Comparison of ENCODE assay signal across 14 cellular contexts in genomic region chr11:101390539-101390938, GRCh38.
DNase-seq lines count a peak whose midpoint lies in the region; FAIRE-seq and TF ChIP-seq lines count a peak whose summit lies in the region.
"Had no signal": no experiment of that assay in that cellular context is flagged by ENCODE, and none has a peak within 500 bp of the region (broad histone marks: within the 10 kb centered on the region; RNA-seq: fewer than 3 reads in every experiment).

No MANE protein-coding gene starts in this region.

- H3K36me3 ChIP-seq in BJ (ENCODE audit: control insufficient read depth, insufficient read depth, low read length) (no peaks in the 10 kb centered on the region), bronchial epithelial cell (ENCODE audit: control insufficient read depth, insufficient read depth, low read length) (no peaks in the 10 kb centered on the region), Peyer's patch (no peaks in the 10 kb centered on the region)

- no peak for DNase-seq in BJ (ENCODE audit: low read depth)
- DNase-seq in Kasumi-1 (lab: John Stamatoyannopoulos, UW), result peak; percentile 21 to 42
- peak; percentile 28 for DNase-seq in bronchial epithelial cell (ENCODE audit: low read depth)
- peak; percentile 13 for DNase-seq in myocyte (ENCODE audit: low read depth)
- no peak for DNase-seq in Peyer's patch
- DNase-seq in NCI-H2081 treated with DMSO at 0.1 percent for 48 hours (lab: John Stamatoyannopoulos, UW), result no peak
- no peak for DNase-seq in NCI-H187 treated with DMSO at 0.1 percent for 48 hours (lab: John Stamatoyannopoulos, UW)
- DNase-seq in NCI-H128 (lab: John Stamatoyannopoulos, UW; ENCODE audit: unreplicated experiment), result no peak
- DNase-seq: activated T-cell treated with anti-CD3 and anti-CD28 coated beads, Interleukin-2, amount 50 U/mL, for 4 hours; erythroblast; NCI-H446; SHP77 treated with DMSO at 0.1 percent for 48 hours had no signal

- H3K27me3 ChIP-seq in BJ (ENCODE audit: control insufficient read depth, insufficient read depth, low read length) (no peaks in the 10 kb centered on the region), bronchial epithelial cell (ENCODE audit: control insufficient read depth, insufficient read depth, low read length) (no peaks in the 10 kb centered on the region), Peyer's patch (no peaks in the 10 kb centered on the region)

- no peak for TF ChIP-seq POLR2A in Peyer's patch (IDR thresholded peaks at IDR 0.05)

- no peaks in the 10 kb centered on the region for H3K4me1 ChIP-seq in Peyer's patch

- H3K27ac ChIP-seq in Peyer's patch, result no peak overlapping the region
- H3K27ac ChIP-seq: KMS-11 had no signal

- CTCF ChIA-PET in BJ (lab: Yijun Ruan, JAX), result interaction anchor here (0.5 to 2.1 kb wide), 6 partner anchors 9 to 489 kb away, joined by 3 to 10 read pairs (median 4); no protein-coding TSS in a partner anchor

- POLR2A ChIA-PET in BJ (lab: Charles Lee), result no interaction called here

- FAIRE-seq in bronchial epithelial cell (lab: Jason Lieb, UNC), result no peak
- FAIRE-seq: astrocyte had no signal

- no peak overlapping the region for H3K4me3 ChIP-seq in BJ (ENCODE audit: low read depth, low read length)
- no peak overlapping the region for H3K4me3 ChIP-seq in bronchial epithelial cell (ENCODE audit: low read depth, low read length)
- no peak overlapping the region for H3K4me3 ChIP-seq in Peyer's patch

- TF ChIP-seq CTCF in BJ (IDR thresholded peaks at IDR 0.05; ENCODE audit: insufficient read depth, low read depth, low read length), result peak; percentile 28; the same call in 1 of the 2 replicates
- TF ChIP-seq CTCF in bronchial epithelial cell (IDR thresholded peaks at IDR 0.05; ENCODE audit: insufficient read depth, low read length, severe bottlenecking), result no peak
- TF ChIP-seq CTCF in Peyer's patch (IDR thresholded peaks at IDR 0.05), result no peak

- no peaks in the 10 kb centered on the region for H3K9me3 ChIP-seq in Peyer's patch

Comparison
In these comparisons a context has a peak if more than half of its experiments do, and no peak if none do; other contexts are left out.
1. DNase-seq: peak in Kasumi-1 (2 of 2), bronchial epithelial cell (single experiment) and myocyte (single experiment); none in BJ (single experiment), Peyer's patch (0 of 3), NCI-H2081 treated with DMSO at 0.1 percent for 48 hours (single experiment), NCI-H187 treated with DMSO at 0.1 percent for 48 hours (single experiment) and NCI-H128 (single experiment).